In the genomic region with DNA sequence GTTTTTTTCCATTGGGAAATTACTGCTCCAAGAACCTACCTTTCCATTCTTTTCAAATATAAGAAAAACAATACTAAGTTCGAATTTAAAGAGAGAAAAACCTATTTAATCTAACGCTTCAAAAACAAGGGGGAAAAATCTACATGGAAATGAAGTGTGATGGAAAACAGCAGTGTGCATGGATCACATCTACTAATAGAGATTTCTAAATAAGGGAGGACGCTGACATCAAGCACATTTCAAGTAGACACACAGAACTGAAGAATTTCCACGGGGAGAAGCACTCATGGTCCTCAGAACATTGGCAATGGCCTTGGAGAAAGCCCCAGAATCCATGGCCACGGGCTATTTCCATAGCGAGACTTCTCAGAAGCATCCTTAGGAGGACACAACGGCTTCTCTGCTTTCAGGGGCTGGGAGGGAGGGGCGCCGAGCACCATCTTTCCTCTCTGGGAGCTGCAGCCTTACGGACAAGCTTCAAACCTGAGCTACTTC, we compare ENCODE assay signal across 8 cellular contexts. TPM values are rescaled to one million over a fixed set of nuclear protein-coding genes. Genes with fewer than 3 reads are reported as not detected.
DNase-seq lines count a peak whose midpoint lies in the region; ATAC-seq, FAIRE-seq and TF ChIP-seq lines count a peak whose summit lies in the region.

No MANE protein-coding gene starts in this region.

- H3K27ac Mint-ChIP-seq in activated T-cell treated with anti-CD3 and anti-CD28 coated beads, Interleukin-2, amount 50 U/mL, for 24 hours: peak overlapping the region; percentile 96
- peak overlapping the region; percentile 90 to 96 for H3K27ac Mint-ChIP-seq in activated naive CD4-positive, alpha-beta T cell treated with anti-CD3 and anti-CD28 coated beads, Interleukin-2, amount 50 U/mL, for 72 hours

- H3K27me3 ChIP-seq in testis: no peaks in the 10 kb centered on the region

- H3K4me1 ChIP-seq in kidney (ENCODE audit: control insufficient read depth in 1 of 2, insufficient read depth in 1 of 2, low read depth in 1 of 2, low read length in 2 of 2) (peaks cover 4 to 16% of the 10 kb centered on the region in 2 donors), testis (peaks cover 12% of the 10 kb centered on the region)

- no peak for TF ChIP-seq POLR2A in testis (IDR thresholded peaks at IDR 0.05)

- H3K4me1 Mint-ChIP-seq in activated T-cell treated with anti-CD3 and anti-CD28 coated beads, Interleukin-2, amount 50 U/mL, for 24 hours (ENCODE audit: low read depth): peaks cover 52% of the 10 kb centered on the region

- H3K9me3 Mint-ChIP-seq in activated T-cell treated with anti-CD3 and anti-CD28 coated beads, Interleukin-2, amount 50 U/mL, for 24 hours: peaks cover 10% of the 10 kb centered on the region
- peaks cover 5 to 15% of the 10 kb centered on the region in 2 donors for H3K9me3 Mint-ChIP-seq in activated naive CD4-positive, alpha-beta T cell treated with anti-CD3 and anti-CD28 coated beads, Interleukin-2, amount 50 U/mL, for 72 hours

- H3K36me3 ChIP-seq in kidney (ENCODE audit: control insufficient read depth in 1 of 2, insufficient read depth in 2 of 2, low read length in 2 of 2): no peaks in the 10 kb centered on the region
- H3K36me3 ChIP-seq in testis (ENCODE audit: low read depth, missing control alignments): no peaks in the 10 kb centered on the region

- peak overlapping the region; percentile 85 to 89 for H3K4me3 ChIP-seq in kidney (ENCODE audit: low read length in 2 of 2)
- peak overlapping the region; percentile 83 to 90 for H3K4me3 ChIP-seq in testis

- H3K4me3 Mint-ChIP-seq in activated T-cell treated with anti-CD3 and anti-CD28 coated beads, Interleukin-2, amount 50 U/mL, for 24 hours: peak overlapping the region; percentile 95

- no peak for TF ChIP-seq CTCF in kidney (IDR thresholded peaks at IDR 0.05; ENCODE audit: borderline replicate concordance, extremely low read depth, insufficient read depth)
- no peak for TF ChIP-seq CTCF in testis (IDR thresholded peaks at IDR 0.05)

- no peaks in the 10 kb centered on the region for H3K27me3 Mint-ChIP-seq in activated T-cell treated with anti-CD3 and anti-CD28 coated beads, Interleukin-2, amount 50 U/mL, for 24 hours

- H3K36me3 Mint-ChIP-seq in activated T-cell treated with anti-CD3 and anti-CD28 coated beads, Interleukin-2, amount 50 U/mL, for 24 hours (ENCODE audit: low read depth): peaks cover 63% of the 10 kb centered on the region
- peaks cover 32 to 63% of the 10 kb centered on the region in 2 donors for H3K36me3 Mint-ChIP-seq in activated naive CD4-positive, alpha-beta T cell treated with anti-CD3 and anti-CD28 coated beads, Interleukin-2, amount 50 U/mL, for 72 hours

- H3K27ac ChIP-seq in kidney (ENCODE audit: low read depth in 2 of 2, low read length in 2 of 2) (peak overlapping the region; percentile 97 to 98), testis (peak overlapping the region; percentile 99 to 100)

- no peak for DNase-seq in activated T-cell treated with anti-CD3 and anti-CD28 coated beads, Interleukin-2, amount 50 U/mL, for 24 hours
- DNase-seq in activated T-cell treated with anti-CD3 and anti-CD28 coated beads for 4 hours (no peak), kidney (no peak), testis (no peak), posterior cingulate gyrus (no peak), NK-92 (lab: John Stamatoyannopoulos, UW; ENCODE audit: unreplicated experiment) (no peak), HK-2 (ENCODE audit: unreplicated experiment) (no peak)
- DNase-seq in activated naive CD4-positive, alpha-beta T cell treated with anti-CD3 and anti-CD28 coated beads, Interleukin-2, amount 50 U/mL, for 72 hours (ENCODE audit: low spot score in 2 of 2): no peak

- peaks cover 0 to 3% of the 10 kb centered on the region in 2 donors for H3K9me3 ChIP-seq in kidney (ENCODE audit: control insufficient read depth in 1 of 2, low read length in 2 of 2)
- H3K9me3 ChIP-seq in testis: no peaks in the 10 kb centered on the region

- 18 to 26% methylated on average over 6 to 10 of the region's 10 CpGs for WGBS in testis, 2 donors

- intact Hi-C loops in kidney (cut with DNase I): no loop called here
- intact Hi-C loops in testis (cut with DNase I; ENCODE audit: low total_unique reads): no loop called here
- intact Hi-C loops in posterior cingulate gyrus (cut with DNase I): no loop called here

- no peak for ATAC-seq in activated naive CD4-positive, alpha-beta T cell treated with anti-CD3 and anti-CD28 coated beads, Interleukin-2, amount 50 U/mL, for 72 hours

- H3K9ac ChIP-seq in kidney (ENCODE audit: low read length in 2 of 2): peak overlapping the region; percentile 45 to 93

- no peak for FAIRE-seq in kidney (lab: Jason Lieb, UNC)

RNA-seq across cellular contexts. Expression of a gene that starts 1.1 kb away (rescaled TPM):
- 10 to 100 TPM; 37.3 to 68.3 TPM for total RNA-seq in activated naive CD4-positive, alpha-beta T cell treated with anti-CD3 and anti-CD28 coated beads, Interleukin-2, amount 50 U/mL, for 72 hours
- total RNA-seq in kidney (60.9 TPM), testis (10 to 100 TPM; 90.7 to 96.9 TPM)
- polyA plus RNA-seq in kidney (ENCODE audit: insufficient read depth, low read depth, low replicate concordance) (22.0 TPM), testis (ENCODE audit: insufficient read depth, low read depth, low replicate concordance) (60.7 TPM)
